17 cellular contexts compared by ENCODE assay signal in genomic region chr18:41077076-41077475, GRCh38.
A peak's percentile ranks its signal among the peaks of the same experiment; 100 is the strongest.
DNase-seq lines count a peak whose midpoint lies in the region; ATAC-seq, FAIRE-seq and TF ChIP-seq lines count a peak whose summit lies in the region.
"Had no signal": no experiment of that assay in that cellular context is flagged by ENCODE, and none has a peak within 500 bp of the region (broad histone marks: within the 10 kb centered on the region; RNA-seq: fewer than 3 reads in every experiment).

No MANE protein-coding gene starts in this region.

- peak overlapping the region; percentile 57; the same call in 1 of the 2 replicates for H3K18ac ChIP-seq in IMR-90 (ENCODE audit: low read depth, low read length)
- H3K18ac ChIP-seq in trophoblast cell (ENCODE audit: low read length), result no peak overlapping the region

- FAIRE-seq in D721Med (lab: Jason Lieb, UNC) (peak; percentile 16), bronchial epithelial cell (lab: Jason Lieb, UNC) (no peak)
- FAIRE-seq: A204.1, H54 had no signal

- no peaks in the 10 kb centered on the region for H3K36me3 Mint-ChIP-seq in CD4-positive, alpha-beta memory T cell

- peak overlapping the region; percentile 12; the same call in 1 of the 3 replicates for H2BK15ac ChIP-seq in IMR-90 (ENCODE audit: low read depth, low read length)

- CTCF ChIA-PET in IMR-90 (lab: Yijun Ruan, JAX), result no interaction called here
- CTCF ChIA-PET in CD4-positive, alpha-beta memory T cell (lab: Charles Lee; ENCODE audit: partially characterized antibody), result no interaction called here

- H2AFZ ChIP-seq in IMR-90 (replicated peaks; ENCODE audit: low read length, poor library complexity) (no peak overlapping the region), trophoblast cell (ENCODE audit: insufficient read depth, low read length, poor library complexity) (no peak overlapping the region)
- H2AFZ ChIP-seq: GM23248 had no signal

- H3K9me3 ChIP-seq in IMR-90 (ENCODE audit: control insufficient read depth, insufficient read depth, low read length) (no peaks in the 10 kb centered on the region), trophoblast cell (ENCODE audit: insufficient read depth, low read depth, low read length) (no peaks in the 10 kb centered on the region), esophagus muscularis mucosa (no peaks in the 10 kb centered on the region)
- peaks cover 0 to 3% of the 10 kb centered on the region in 2 donors for H3K9me3 ChIP-seq in CD4-positive, alpha-beta memory T cell (ENCODE audit: control insufficient read depth in 1 of 2, low read length in 2 of 2)

- ATAC-seq in IMR-90 (ENCODE audit: low read depth) (no peak), HG02885 (IDR thresholded peaks at IDR 0.05; ENCODE audit: poor library complexity, unreplicated experiment) (no peak)
- ATAC-seq: HCT116 had no signal

- no peaks in the 10 kb centered on the region for H3K79me1 ChIP-seq in IMR-90 (ENCODE audit: low read depth in 1 of 2, low read length in 2 of 2)
- no peaks in the 10 kb centered on the region for H3K79me1 ChIP-seq in trophoblast cell (ENCODE audit: low read length)

- H3K36me3 ChIP-seq in IMR-90 (ENCODE audit: control insufficient read depth, insufficient read depth, low read length) (no peaks in the 10 kb centered on the region), bronchial epithelial cell (ENCODE audit: control insufficient read depth, insufficient read depth, low read length) (no peaks in the 10 kb centered on the region), trophoblast cell (ENCODE audit: control insufficient read depth in 1 of 2, insufficient read depth in 2 of 2, low read length in 2 of 2) (no peaks in the 10 kb centered on the region), esophagus muscularis mucosa (no peaks in the 10 kb centered on the region)
- H3K36me3 ChIP-seq in CD4-positive, alpha-beta memory T cell (ENCODE audit: insufficient read depth, low read length), result no peaks in the 10 kb centered on the region

- H2BK5ac ChIP-seq in IMR-90 (ENCODE audit: low read depth, low read length, poor library complexity, severe bottlenecking) (no peak overlapping the region), trophoblast cell (ENCODE audit: low read depth, low read length, poor library complexity) (no peak overlapping the region)

- POLR2A ChIA-PET in IMR-90 (lab: Charles Lee; ENCODE audit: unreplicated experiment), result no interaction called here
- POLR2A ChIA-PET in CD4-positive, alpha-beta memory T cell (lab: Charles Lee; ENCODE audit: partially characterized antibody), result no interaction called here

- H3K9me1 ChIP-seq in IMR-90 (ENCODE audit: insufficient read depth, low read length), result peaks cover 2% of the 10 kb centered on the region; the same call in 1 of the 2 replicates

- intact Hi-C loops in IMR-90 (cut with micrococcal nuclease) (loop anchor here (10.0 kb wide), 3 partner anchors 48 to 298 kb away; no protein-coding TSS in a partner anchor), esophagus muscularis mucosa (cut with DNase I) (no loop called here)
- intact Hi-C loops in CD4-positive, alpha-beta memory T cell (cut with micrococcal nuclease), result no loop called here

- H3K9me3 Mint-ChIP-seq in CD4-positive, alpha-beta memory T cell, result peaks cover 0 to 22% (median 9%) of the 10 kb centered on the region in 8 donors

- H3K14ac ChIP-seq in IMR-90 (replicated peaks; ENCODE audit: low read depth, low read length) (0 out of 2 replicates have a peak overlapping the region, but pooled peaks have one; percentile 51), trophoblast cell (ENCODE audit: low read length) (no peak overlapping the region)

- no peaks in the 10 kb centered on the region for H3K79me2 ChIP-seq in trophoblast cell (ENCODE audit: control insufficient read depth, insufficient read depth, low read length, poor library complexity)

- H4K91ac ChIP-seq in IMR-90 (ENCODE audit: insufficient read depth, low read depth, low read length) (peak overlapping the region; percentile 62; the same call in 1 of the 2 replicates), trophoblast cell (ENCODE audit: low read depth, low read length) (no peak overlapping the region)

- DNase-seq in D721Med (ENCODE audit: insufficient read length, low spot score) (no peak), IMR-90 (no peak), bronchial epithelial cell (ENCODE audit: low read depth) (peak; percentile 54), trophoblast cell (peak; percentile 71 to 84), germinal center (ENCODE audit: low spot score) (no peak), esophagus muscularis mucosa (ENCODE audit: extremely low spot score) (no peak)
- DNase-seq in CD4-positive, alpha-beta memory T cell, result no peak
- DNase-seq: C1 segment of cervical spinal cord; CD4-positive, alpha-beta T cell; DMS153; GM23248 had no signal

- no CpG with 5 or more reads among the region's 2 CpGs for WGBS in IMR-90 (ENCODE audit: extremely low coverage in 2 of 2, insufficient read length in 1 of 2), 2 experiments
- WGBS in trophoblast cell (ENCODE audit: extremely low coverage, insufficient coverage, insufficient read length), result no CpG with 5 or more reads among the region's 2 CpGs
- WGBS in esophagus muscularis mucosa, result 84% methylated on average over 2 of the region's 2 CpGs

- H3K27me3 Mint-ChIP-seq in CD4-positive, alpha-beta memory T cell, result no peaks in the 10 kb centered on the region
- H3K27me3 Mint-ChIP-seq: B cell; CD4-positive, alpha-beta T cell had no signal

- H3K4me2 ChIP-seq in IMR-90 (ENCODE audit: low read depth, low read length), result no peak overlapping the region
- H3K4me2 ChIP-seq in trophoblast cell (ENCODE audit: low read length), result no peak overlapping the region

- H2BK12ac ChIP-seq in trophoblast cell (ENCODE audit: low read length), result no peak overlapping the region

- no peak for TF ChIP-seq EP300 in esophagus muscularis mucosa (IDR thresholded peaks at IDR 0.05)

- no peaks in the 10 kb centered on the region for H3K4me1 Mint-ChIP-seq in CD4-positive, alpha-beta memory T cell
- H3K4me1 Mint-ChIP-seq: B cell had no signal

- H3K4ac ChIP-seq in IMR-90 (ENCODE audit: low read depth, low read length) (peak overlapping the region; percentile 19; the same call in 1 of the 2 replicates), trophoblast cell (ENCODE audit: low read depth, low read length) (no peak overlapping the region)

- H3K4me1 ChIP-seq in IMR-90 (ENCODE audit: control insufficient read depth, insufficient read depth, low read length) (peaks cover 9% of the 10 kb centered on the region), trophoblast cell (ENCODE audit: control insufficient read depth in 1 of 2, insufficient read depth in 2 of 2, low read length in 2 of 2) (no peaks in the 10 kb centered on the region), esophagus muscularis mucosa (no peaks in the 10 kb centered on the region)
- H3K4me1 ChIP-seq in CD4-positive, alpha-beta memory T cell (ENCODE audit: insufficient read depth, low read length), result no peaks in the 10 kb centered on the region

- H3K56ac ChIP-seq in IMR-90 (ENCODE audit: extremely low read depth, insufficient read depth, low read length), result no peak overlapping the region

- peak overlapping the region; percentile 57; the same call in 1 of the 2 replicates for H2BK20ac ChIP-seq in IMR-90 (ENCODE audit: low read depth, low read length)

- H3K4me3 ChIP-seq in IMR-90 (ENCODE audit: insufficient read depth, low read depth, low read length) (no peak overlapping the region), bronchial epithelial cell (ENCODE audit: low read depth, low read length) (no peak overlapping the region), trophoblast cell (ENCODE audit: low read depth, low read length) (no peak overlapping the region), esophagus muscularis mucosa (no peak overlapping the region)
- H3K4me3 ChIP-seq in CD4-positive, alpha-beta memory T cell (ENCODE audit: low read length in 2 of 2), result no peak overlapping the region
- H3K4me3 ChIP-seq: GM23248 had no signal

- TF ChIP-seq RAD21 in IMR-90 (IDR thresholded peaks at IDR 0.05; ENCODE audit: low read length), result no peak

- H4K20me1 ChIP-seq in IMR-90 (ENCODE audit: insufficient read depth, low read length), result no peaks in the 10 kb centered on the region

- H3K9ac ChIP-seq in IMR-90 (ENCODE audit: low read depth, low read length) (no peak overlapping the region), trophoblast cell (ENCODE audit: low read length) (no peak overlapping the region)
- H3K9ac ChIP-seq: GM23248 had no signal

- peak overlapping the region; percentile 59 for H2BK120ac ChIP-seq in IMR-90 (ENCODE audit: low read depth, low read length)
- no peak overlapping the region for H2BK120ac ChIP-seq in trophoblast cell (ENCODE audit: insufficient read depth, low read length, poor library complexity)

- H2AK5ac ChIP-seq in IMR-90 (ENCODE audit: low read depth, low read length) (peak overlapping the region; percentile 83), trophoblast cell (ENCODE audit: low read length) (no peak overlapping the region)

- TF ChIP-seq CTCF in D721Med (IDR thresholded peaks at IDR 0.05; ENCODE audit: insufficient read depth, missing control alignments) (no peak), IMR-90 (conservative IDR thresholded peaks at IDR 0.05; ENCODE audit: low read depth, low read length) (no peak), bronchial epithelial cell (IDR thresholded peaks at IDR 0.05; ENCODE audit: insufficient read depth, low read length, severe bottlenecking) (no peak), esophagus muscularis mucosa (IDR thresholded peaks at IDR 0.05) (no peak)

- dilution Hi-C loops in IMR-90 (cut with HindIII; ENCODE audit: low sequenced_read_pairs, unreplicated experiment), result no loop called here

- H4K8ac ChIP-seq in IMR-90 (ENCODE audit: low read depth in 2 of 2, low read length in 2 of 2) (no peak overlapping the region), trophoblast cell (ENCODE audit: low read depth, low read length) (no peak overlapping the region)

- no peak overlapping the region for H2AK9ac ChIP-seq in IMR-90 (replicated peaks; ENCODE audit: low read depth, low read length, poor library complexity)

- no peak overlapping the region for H3K23ac ChIP-seq in IMR-90 (ENCODE audit: low read depth, low read length)
- no peak overlapping the region for H3K23ac ChIP-seq in trophoblast cell (ENCODE audit: low read length)

- no peak overlapping the region for H3K4me3 Mint-ChIP-seq in CD4-positive, alpha-beta memory T cell
- H3K4me3 Mint-ChIP-seq: B cell; CD4-positive, alpha-beta T cell had no signal

- H4K12ac ChIP-seq in trophoblast cell (ENCODE audit: low read depth, low read length), result no peak overlapping the region

- no peak overlapping the region for H3K27ac Mint-ChIP-seq in CD4-positive, alpha-beta memory T cell
- H3K27ac Mint-ChIP-seq: B cell; CD4-positive, alpha-beta T cell had no signal

- no TSS peak for BruUV-seq in IMR-90 (replicated peaks; lab: Mats Ljungman, UMichigan)

- H3K27me3 ChIP-seq in IMR-90 (ENCODE audit: control insufficient read depth, insufficient read depth, low read length) (no peaks in the 10 kb centered on the region), bronchial epithelial cell (ENCODE audit: control insufficient read depth, insufficient read depth, low read length) (no peaks in the 10 kb centered on the region), trophoblast cell (ENCODE audit: insufficient read depth, low read length) (no peaks in the 10 kb centered on the region), esophagus muscularis mucosa (no peaks in the 10 kb centered on the region)
- H3K27me3 ChIP-seq in CD4-positive, alpha-beta memory T cell (ENCODE audit: insufficient read depth, low read length), result no peaks in the 10 kb centered on the region

- no peak for TF ChIP-seq POLR2A in IMR-90 (IDR thresholded peaks at IDR 0.05; ENCODE audit: low read depth, low read length)
- no peak for TF ChIP-seq POLR2A in esophagus muscularis mucosa (IDR thresholded peaks at IDR 0.05; ENCODE audit: low read depth)

- H4K5ac ChIP-seq in IMR-90 (ENCODE audit: low read depth, low read length), result no peak overlapping the region

- H3K27ac ChIP-seq in IMR-90 (ENCODE audit: insufficient read depth, low read length), result no peak overlapping the region
- no peak overlapping the region for H3K27ac ChIP-seq in trophoblast cell (ENCODE audit: low read depth, low read length)
- H3K27ac ChIP-seq in CD4-positive, alpha-beta memory T cell (ENCODE audit: low read depth, low read length), result no peak overlapping the region
- no peak overlapping the region for H3K27ac ChIP-seq in esophagus muscularis mucosa (replicated peaks in 1 of 4)
- H3K27ac ChIP-seq: GM23248, HL-60 had no signal

- in situ Hi-C loops in IMR-90 (cut with MboI; ENCODE audit: low sequenced_read_pairs), result no loop called here

Comparison
In these comparisons a context has a peak if more than half of its experiments do, and no peak if none do; other contexts are left out.
1. DNase-seq: peak in bronchial epithelial cell (single experiment) and trophoblast cell (2 of 2); none in D721Med (single experiment), IMR-90 (single experiment), CD4-positive, alpha-beta memory T cell (0 of 5), germinal center (single experiment) and esophagus muscularis mucosa (single experiment).